Comparison of ENCODE assay signal across 8 cellular contexts in the genomic region with DNA sequence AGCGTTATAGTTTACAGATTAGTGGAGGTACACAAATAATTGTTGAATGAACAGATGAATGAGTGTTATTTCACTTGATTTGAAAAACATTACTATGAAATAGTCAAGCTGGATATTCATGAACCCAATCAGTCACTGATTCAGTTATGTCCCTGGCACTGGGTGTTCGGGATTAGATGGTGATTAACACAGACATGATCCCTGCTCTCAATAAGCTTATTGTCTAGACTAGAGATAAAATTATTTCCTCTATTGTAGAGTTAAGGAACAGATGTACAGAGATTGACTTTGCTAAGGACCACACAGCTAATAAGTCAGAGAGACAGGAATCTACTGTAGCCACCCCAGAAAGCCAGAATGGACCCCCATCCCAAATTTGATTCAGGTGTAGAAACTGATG. TPM values are rescaled to one million over a fixed set of nuclear protein-coding genes. Genes with fewer than 3 reads are reported as not detected.
DNase-seq lines count a peak whose midpoint lies in the region; TF ChIP-seq lines count a peak whose summit lies in the region.

No MANE protein-coding gene starts in this region.

- H3K27me3 ChIP-seq in SU-DHL-6 (ENCODE audit: low read length): no peaks in the 10 kb centered on the region

- DNase-seq in DMS53 (lab: John Stamatoyannopoulos, UW) (peak; percentile 12), DMS53 treated with DMSO at 0.1 percent for 48 hours (lab: John Stamatoyannopoulos, UW; ENCODE audit: unreplicated experiment) (no peak), fibroblast of mammary gland (ENCODE audit: low read depth) (no peak), renal cortical epithelial cell (ENCODE audit: low read depth) (peak; percentile 42), NCI-H1417 treated with DMSO at 0.1 percent for 48 hours (lab: John Stamatoyannopoulos, UW) (no peak)
- no peak for DNase-seq in activated CD4-positive, alpha-beta T cell treated with anti-CD3 and anti-CD28 coated beads for 48 hours
- no peak for DNase-seq in NK-92 treated with Interleukin-12 subunit alpha and Interleukin-12 subunit beta, amount 100 ng/mL, for 24 hours (lab: John Stamatoyannopoulos, UW)

- H3K27ac ChIP-seq in SU-DHL-6 (ENCODE audit: low read depth, low read length): no peak overlapping the region

- no peaks in the 10 kb centered on the region for H3F3A ChIP-seq in SU-DHL-6 (ENCODE audit: insufficient read depth)

- TF ChIP-seq CTCF in SU-DHL-6 (IDR thresholded peaks at IDR 0.05; ENCODE audit: insufficient read depth, low read length, poor library complexity, severe bottlenecking) (no peak), fibroblast of mammary gland (conservative IDR thresholded peaks at IDR 0.05; ENCODE audit: control insufficient read depth, insufficient read depth, low read depth, low read length) (no peak)

- H3K79me2 ChIP-seq in SU-DHL-6 (ENCODE audit: insufficient read depth, low read length): no peaks in the 10 kb centered on the region

- peak overlapping the region; percentile 66 for H3K4me2 ChIP-seq in SU-DHL-6 (ENCODE audit: low read depth, low read length, poor library complexity, severe bottlenecking)

- peak overlapping the region; percentile 68 for H3K4me3 ChIP-seq in SU-DHL-6 (ENCODE audit: insufficient read depth, low read length, poor library complexity, severe bottlenecking)
- H3K4me3 ChIP-seq in fibroblast of mammary gland (ENCODE audit: control insufficient read depth, low read depth, low read length): peak overlapping the region; percentile 73

- H2AFZ ChIP-seq in SU-DHL-6 (ENCODE audit: low read depth, low read length, severe bottlenecking): peak overlapping the region; percentile 98

- H4K20me1 ChIP-seq in SU-DHL-6 (ENCODE audit: low read depth, low read length): no peaks in the 10 kb centered on the region

- H3K9me3 ChIP-seq in SU-DHL-6 (ENCODE audit: insufficient read depth, low read length): no peaks in the 10 kb centered on the region

- H3K36me3 ChIP-seq in SU-DHL-6 (ENCODE audit: low read length): no peaks in the 10 kb centered on the region

- no peaks in the 10 kb centered on the region for H3K9me2 ChIP-seq in SU-DHL-6 (replicated peaks; ENCODE audit: insufficient read depth, low read length)

- peak overlapping the region; percentile 66 for H3K9ac ChIP-seq in SU-DHL-6 (ENCODE audit: low read length)

RNA-seq across cellular contexts. Expression of gene GRAMD1C, which starts 1.0 kb away (rescaled TPM):
- total RNA-seq in renal cortical epithelial cell: 3.0 and 11.8 TPM in 2 replicates

Comparison
In these comparisons a context has a peak if more than half of its experiments do, and no peak if none do; other contexts are left out.
1. DNase-seq: peak in DMS53 (single experiment) and renal cortical epithelial cell (single experiment); none in DMS53 treated with DMSO at 0.1 percent for 48 hours (single experiment), fibroblast of mammary gland (single experiment), NCI-H1417 treated with DMSO at 0.1 percent for 48 hours (single experiment), activated CD4-positive, alpha-beta T cell treated with anti-CD3 and anti-CD28 coated beads for 48 hours (single experiment) and NK-92 treated with Interleukin-12 subunit alpha and Interleukin-12 subunit beta, amount 100 ng/mL, for 24 hours (single experiment).